1 cellular context compared by ENCODE assay signal in genomic region chr6:30044630-30045029, GRCh38.
TF ChIP-seq lines count a peak whose summit lies in the region.

No MANE protein-coding gene starts in this region.

TF ChIP-seq in HepG2, 621 proteins besides CTCF, POLR2A, EP300 and RAD21:
- TF ChIP-seq ZFP37 (CRISPR knock-in tag; IDR thresholded peaks at IDR 0.05; ENCODE audit: borderline replicate concordance) (no peak), HIC2 (CRISPR knock-in tag; IDR thresholded peaks at IDR 0.05; ENCODE audit: low read depth) (no peak), ZNF740 (CRISPR knock-in tag; IDR thresholded peaks at IDR 0.05) (no peak), ZNF574 (CRISPR knock-in tag; IDR thresholded peaks at IDR 0.05) (no peak), ZNF644 (CRISPR knock-in tag; IDR thresholded peaks at IDR 0.05; ENCODE audit: low read depth) (no peak), ZNF543 (CRISPR knock-in tag; IDR thresholded peaks at IDR 0.05) (no peak), SNAI1 (CRISPR knock-in tag; IDR thresholded peaks at IDR 0.05; ENCODE audit: borderline replicate concordance) (no peak), ZNF703 (CRISPR knock-in tag; IDR thresholded peaks at IDR 0.05; ENCODE audit: borderline replicate concordance) (no peak), ZSCAN20 (CRISPR knock-in tag; IDR thresholded peaks at IDR 0.05; ENCODE audit: borderline replicate concordance) (no peak), ZNF709 (CRISPR knock-in tag; IDR thresholded peaks at IDR 0.05) (no peak)
